Comparison of ENCODE assay signal across 9 cellular contexts in the genomic region with DNA sequence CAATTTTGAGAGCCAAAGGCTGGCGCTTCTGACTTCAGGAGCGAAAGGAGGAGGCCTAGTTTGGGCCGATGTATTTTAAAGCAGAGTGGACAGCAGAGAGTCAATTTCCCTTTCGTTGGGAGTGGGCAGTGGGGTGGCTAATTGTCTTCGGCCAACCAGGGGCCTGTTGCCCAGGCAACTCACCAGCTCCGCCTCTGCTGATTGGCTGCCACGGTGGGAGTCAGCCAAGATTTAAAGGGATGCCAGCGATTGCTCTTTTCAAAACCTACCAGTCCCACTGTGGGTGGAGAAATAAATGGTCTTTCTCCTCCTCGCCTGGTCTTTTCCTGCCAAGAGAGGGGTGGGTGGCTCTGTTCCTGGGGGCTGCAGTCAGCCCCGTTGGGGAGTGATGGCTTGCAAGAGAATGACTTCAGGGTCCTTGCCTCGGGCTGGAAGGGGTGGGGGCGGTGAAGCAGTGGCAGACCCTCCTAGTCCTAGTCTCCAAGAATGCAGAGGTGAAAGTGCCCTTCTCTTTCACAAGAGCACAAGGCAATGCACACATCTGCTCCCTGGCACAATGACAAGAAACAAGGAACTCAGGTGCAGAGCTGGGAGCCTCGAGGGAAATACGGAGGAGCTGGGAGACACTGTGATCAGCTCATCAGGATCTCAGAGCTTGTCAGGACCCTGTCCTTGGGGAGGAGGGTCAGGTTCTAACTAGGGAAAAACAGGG. TPM values are rescaled to one million over a fixed set of nuclear protein-coding genes. Genes with fewer than 3 reads are reported as not detected.
DNase-seq lines count a peak whose midpoint lies in the region; ATAC-seq and TF ChIP-seq lines count a peak whose summit lies in the region.
"Had no signal": no experiment of that assay in that cellular context is flagged by ENCODE, and none has a peak within 500 bp of the region (broad histone marks: within the 10 kb centered on the region; RNA-seq: fewer than 3 reads in every experiment).

No MANE protein-coding gene starts in this region.

- no peak overlapping the region for H3K27ac ChIP-seq in coronary artery
- no peak overlapping the region for H3K27ac ChIP-seq in WERI-Rb-1

- H3K4me3 ChIP-seq in coronary artery (peak overlapping the region; percentile 11), WERI-Rb-1 (ENCODE audit: low read depth, low read length) (no peak overlapping the region)

- no peaks in the 10 kb centered on the region for H3K27me3 ChIP-seq in WERI-Rb-1 (ENCODE audit: insufficient read depth, low read depth, severe bottlenecking)

- H3K4me3 Mint-ChIP-seq in progenitor cell of endocrine pancreas (ENCODE audit: low read depth) = no peak overlapping the region

- no peak overlapping the region for H3K27ac Mint-ChIP-seq in progenitor cell of endocrine pancreas

- H3K36me3 Mint-ChIP-seq in progenitor cell of endocrine pancreas (ENCODE audit: insufficient read depth) = no peaks in the 10 kb centered on the region

- no peak for ATAC-seq in HG03108 (IDR thresholded peaks at IDR 0.05; ENCODE audit: unreplicated experiment)

- H3K36me3 ChIP-seq in WERI-Rb-1 = peaks cover 7% of the 10 kb centered on the region

- DNase-seq in COLO829 (ENCODE audit: low spot score) (peak; percentile 34), NCI-H2227 (lab: John Stamatoyannopoulos, UW; ENCODE audit: unreplicated experiment) (peak; percentile 88), coronary artery (ENCODE audit: low spot score) (no peak), mucosa of gallbladder (ENCODE audit: low spot score) (peak; percentile 34), kidney tubule cell (ENCODE audit: low spot score) (no peak), WERI-Rb-1 (no peak), progenitor cell of endocrine pancreas (ENCODE audit: low spot score, unreplicated experiment) (no peak)

- no peak for TF ChIP-seq CTCF in coronary artery (IDR thresholded peaks at IDR 0.05)
- no peak for TF ChIP-seq CTCF in WERI-Rb-1 (IDR thresholded peaks at IDR 0.05; ENCODE audit: low read depth, low read length)
- no peak for TF ChIP-seq CTCF in progenitor cell of endocrine pancreas (IDR thresholded peaks at IDR 0.05; ENCODE audit: unreplicated experiment)

- no peaks in the 10 kb centered on the region for H3K4me1 Mint-ChIP-seq in progenitor cell of endocrine pancreas (ENCODE audit: low read depth)

- H3K27me3 Mint-ChIP-seq in progenitor cell of endocrine pancreas = peaks cover 16% of the 10 kb centered on the region

- no peaks in the 10 kb centered on the region for H3K9me3 ChIP-seq in WERI-Rb-1 (ENCODE audit: severe bottlenecking)

- H3K9me3 Mint-ChIP-seq in progenitor cell of endocrine pancreas (ENCODE audit: low read depth) = no peaks in the 10 kb centered on the region

RNA-seq across cellular contexts. Expression of gene RASAL1, which starts 37.7 kb away (rescaled TPM):
- total RNA-seq in mucosa of gallbladder = 0.92 TPM
- 0.36 and 0.46 TPM in 2 replicates for total RNA-seq in progenitor cell of endocrine pancreas
- total RNA-seq: subcutaneous adipose tissue had no signal

RNA-seq across cellular contexts. Expression of gene DTX1, which starts 41.3 kb away (rescaled TPM):
- total RNA-seq in mucosa of gallbladder = 4.1 TPM
- total RNA-seq in progenitor cell of endocrine pancreas = 1.8 TPM in 2 replicates

RNA-seq across cellular contexts. Expression of gene CFAP73, which starts 51.7 kb away (rescaled TPM):
- total RNA-seq in mucosa of gallbladder (not detected), progenitor cell of endocrine pancreas (not detected in 2 replicates)
- total RNA-seq: subcutaneous adipose tissue had no signal

Comparison
In these comparisons a context has a peak if more than half of its experiments do, and no peak if none do; other contexts are left out.
1. DNase-seq: peak in COLO829 (single experiment), NCI-H2227 (single experiment) and mucosa of gallbladder (single experiment); none in coronary artery (single experiment), kidney tubule cell (single experiment), WERI-Rb-1 (single experiment) and progenitor cell of endocrine pancreas (single experiment).